Comparison of ENCODE assay signal across 20 cellular contexts in the genomic region with DNA sequence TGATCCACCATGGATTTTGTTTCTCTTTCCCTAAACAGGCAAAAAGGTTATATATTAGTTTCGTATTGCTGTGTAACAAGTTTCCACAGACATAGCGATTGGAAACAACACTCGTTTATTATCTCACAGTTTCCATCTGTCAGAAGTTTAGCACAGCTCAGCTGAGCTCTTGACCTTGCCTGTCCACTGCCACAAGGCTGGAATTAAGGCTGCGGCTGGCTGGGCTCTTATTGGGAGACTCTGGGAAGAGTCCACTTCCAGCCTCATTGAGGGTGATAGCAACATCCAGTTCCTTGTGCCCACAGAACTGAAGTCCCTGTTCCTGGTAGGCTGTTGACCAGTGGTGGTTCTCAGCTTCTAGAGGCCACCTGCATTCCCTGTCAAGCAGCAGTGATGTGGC.
DNase-seq lines count a peak whose midpoint lies in the region; ATAC-seq, FAIRE-seq and TF ChIP-seq lines count a peak whose summit lies in the region.
"Had no signal": no experiment of that assay in that cellular context is flagged by ENCODE, and none has a peak within 500 bp of the region (broad histone marks: within the 10 kb centered on the region; RNA-seq: fewer than 3 reads in every experiment).

No MANE protein-coding gene starts in this region.

- ATAC-seq in K562 (peak; percentile 20; the same call in 1 of the 3 replicates), heart right ventricle (peak in 5 of 8 donors; percentile 24 to 47 (median 41))
- ATAC-seq: CD8-positive, alpha-beta T cell had no signal

- H2AFZ ChIP-seq in K562 (ENCODE audit: low read depth, low read length) (no peak overlapping the region), OCI-LY7 (ENCODE audit: low read length) (no peak overlapping the region)

- H3K27me3 ChIP-seq in K562 (ENCODE audit: control insufficient read depth in 2 of 2, insufficient read depth in 2 of 2, low read length in 2 of 2) (peaks cover 15 to 43% of the 10 kb centered on the region in 2 experiments; a peak in 3 of 5 replicates), heart right ventricle (no peaks in the 10 kb centered on the region)
- H3K27me3 ChIP-seq in CD4-positive, alpha-beta memory T cell (ENCODE audit: insufficient read depth, low read length): no peaks in the 10 kb centered on the region

- H3K79me2 ChIP-seq in K562 (ENCODE audit: control insufficient read depth, insufficient read depth, low read length) (no peaks in the 10 kb centered on the region), OCI-LY7 (ENCODE audit: insufficient read depth, low read depth, low read length) (no peaks in the 10 kb centered on the region)

- 0% methylated on average over 4 of the region's 4 CpGs for WGBS in K562 (ENCODE audit: insufficient coverage, low coverage, missing lambda C conversion rate)
- 49 to 60% methylated on average over 4 of the region's 4 CpGs for WGBS in heart right ventricle, 2 donors

- H3K9me2 ChIP-seq in OCI-LY7 (ENCODE audit: insufficient read depth, low read length): no peaks in the 10 kb centered on the region

- H3K4me3 ChIP-seq in K562: no peak overlapping the region
- no peak overlapping the region for H3K4me3 ChIP-seq in heart right ventricle
- H3K4me3 ChIP-seq in OCI-LY7 (ENCODE audit: low read depth, low read length, poor library complexity, severe bottlenecking): no peak overlapping the region
- H3K4me3 ChIP-seq in CD4-positive, alpha-beta memory T cell (ENCODE audit: low read length in 2 of 2): no peak overlapping the region

- FAIRE-seq in K562 (lab: Jason Lieb, UNC): no peak
- FAIRE-seq: A204.1, G401.6, GM12892, GM19239 had no signal

- TF ChIP-seq EP300 in K562 (IDR thresholded peaks at IDR 0.05; ENCODE audit: low read length): no peak

- intact Hi-C loops in K562 (cut with micrococcal nuclease): no loop called here
- intact Hi-C loops in heart right ventricle (cut with DNase I): no loop called here
- intact Hi-C loops in OCI-LY7 (cut with micrococcal nuclease; ENCODE audit: unreplicated experiment): no loop called here
- intact Hi-C loops in CD4-positive, alpha-beta memory T cell (cut with micrococcal nuclease): no loop called here

- POLR2A ChIA-PET in K562 (lab: Yijun Ruan, JAX): interaction anchor here (0.6 to 0.8 kb wide), 2 partner anchors 9 to 37 kb away, joined by 3 to 7 read pairs; no protein-coding TSS in a partner anchor
- POLR2A ChIA-PET in OCI-LY7 (lab: Charles Lee): no interaction called here
- POLR2A ChIA-PET in CD4-positive, alpha-beta memory T cell (lab: Charles Lee; ENCODE audit: partially characterized antibody): no interaction called here

- H3K36me3 ChIP-seq in K562 (ENCODE audit: control insufficient read depth, insufficient read depth, low read length): no peaks in the 10 kb centered on the region
- H3K36me3 ChIP-seq in heart right ventricle: peaks cover 0 to 6% (median 0%) of the 10 kb centered on the region in 9 donors
- no peaks in the 10 kb centered on the region for H3K36me3 ChIP-seq in OCI-LY7 (ENCODE audit: insufficient read depth, low read length)
- no peaks in the 10 kb centered on the region for H3K36me3 ChIP-seq in CD4-positive, alpha-beta memory T cell (ENCODE audit: insufficient read depth, low read length)

- no peaks in the 10 kb centered on the region for H3K9me3 Mint-ChIP-seq in CD4-positive, alpha-beta memory T cell
- H3K9me3 Mint-ChIP-seq: CD8-positive, alpha-beta T cell; H9 had no signal

- H4K20me1 ChIP-seq in K562 (replicated peaks; ENCODE audit: control insufficient read depth, insufficient read depth, low read length): peaks cover 9% of the 10 kb centered on the region; the same call in 1 of the 2 replicates
- H4K20me1 ChIP-seq in OCI-LY7 (ENCODE audit: insufficient read depth, low read length): no peaks in the 10 kb centered on the region

- H3K27ac Mint-ChIP-seq in CD4-positive, alpha-beta memory T cell: no peak overlapping the region
- H3K27ac Mint-ChIP-seq: B cell; CD8-positive, alpha-beta T cell had no signal

- H3K27ac ChIP-seq in K562 (ENCODE audit: extremely low read depth, low read depth, low read length) (no peak overlapping the region), heart right ventricle (peak overlapping the region in 8 of 10 donors; percentile 0 to 46 (median 29)), OCI-LY7 (ENCODE audit: low read depth, low read length, poor library complexity, severe bottlenecking) (no peak overlapping the region)
- H3K27ac ChIP-seq in CD4-positive, alpha-beta memory T cell (ENCODE audit: low read depth, low read length): no peak overlapping the region
- H3K27ac ChIP-seq: C4-2B had no signal

- no peaks in the 10 kb centered on the region for H3K36me3 Mint-ChIP-seq in CD4-positive, alpha-beta memory T cell
- H3K36me3 Mint-ChIP-seq: CD8-positive, alpha-beta T cell had no signal

- no peak overlapping the region for H3K4me3 Mint-ChIP-seq in CD4-positive, alpha-beta memory T cell
- H3K4me3 Mint-ChIP-seq: B cell; CD8-positive, alpha-beta T cell; H9 had no signal

- no peaks in the 10 kb centered on the region for H3K4me1 ChIP-seq in K562 (replicated peaks in 1 of 2; ENCODE audit: control insufficient read depth in 2 of 2, insufficient read depth in 2 of 2, low read length in 2 of 2)
- peaks cover 2 to 49% (median 17%) of the 10 kb centered on the region in 9 donors for H3K4me1 ChIP-seq in heart right ventricle
- no peaks in the 10 kb centered on the region for H3K4me1 ChIP-seq in OCI-LY7 (ENCODE audit: insufficient read depth, low read length, poor library complexity, severe bottlenecking)
- no peaks in the 10 kb centered on the region for H3K4me1 ChIP-seq in CD4-positive, alpha-beta memory T cell (ENCODE audit: insufficient read depth, low read length)

- H3K27me3 Mint-ChIP-seq in CD4-positive, alpha-beta memory T cell: peaks cover 5 to 23% of the 10 kb centered on the region in 2 donors

- no peaks in the 10 kb centered on the region for H3K9me1 ChIP-seq in K562 (ENCODE audit: control insufficient read depth, insufficient read depth, low read length)

- in situ Hi-C loops in K562 (cut with MboI): no loop called here

- TF ChIP-seq POLR2A in K562 (conservative IDR thresholded peaks at IDR 0.05): no peak

- no peak overlapping the region for H3K4me2 ChIP-seq in K562 (ENCODE audit: insufficient read depth, low read length)
- H3K4me2 ChIP-seq in OCI-LY7 (ENCODE audit: low read length): no peak overlapping the region

- TF ChIP-seq RAD21 in K562 (CRISPR knock-in tag; conservative IDR thresholded peaks at IDR 0.05 in 1 of 2, IDR thresholded peaks at IDR 0.05 in 1 of 2): no peak

- BruUV-seq in K562 (replicated peaks; lab: Mats Ljungman, UMichigan): no TSS peak
- BruUV-seq in OCI-LY7 (replicated peaks; lab: Mats Ljungman, UMichigan): no TSS peak

- CTCF ChIA-PET in K562 (lab: Yijun Ruan, JAX; ENCODE audit: low intra/inter-chr PET ratio): no interaction called here
- CTCF ChIA-PET in OCI-LY7 (lab: Charles Lee; ENCODE audit: unreplicated experiment): no interaction called here
- CTCF ChIA-PET in CD4-positive, alpha-beta memory T cell (lab: Charles Lee; ENCODE audit: partially characterized antibody): no interaction called here

- H3K4me1 Mint-ChIP-seq in CD4-positive, alpha-beta memory T cell: no peaks in the 10 kb centered on the region
- H3K4me1 Mint-ChIP-seq: B cell had no signal

- TF ChIP-seq CTCF in K562 (IDR thresholded peaks at IDR 0.05 in 2 of 3, conservative IDR thresholded peaks at IDR 0.05 in 1 of 3; ENCODE audit: insufficient read depth in 2 of 3, low read depth in 1 of 3, low read length in 3 of 3): no peak
- TF ChIP-seq CTCF in heart right ventricle (IDR thresholded peaks at IDR 0.05): no peak
- no peak for TF ChIP-seq CTCF in OCI-LY7 (conservative IDR thresholded peaks at IDR 0.05; ENCODE audit: low read length)

- no peak overlapping the region for H3K9ac ChIP-seq in K562 (ENCODE audit: insufficient read depth in 1 of 2, low read depth in 2 of 2, low read length in 2 of 2)

- H3K9me3 ChIP-seq in K562 (replicated peaks; ENCODE audit: control insufficient read depth, insufficient read depth, low read depth, low read length) (no peaks in the 10 kb centered on the region), heart right ventricle (no peaks in the 10 kb centered on the region), OCI-LY7 (ENCODE audit: low read length) (no peaks in the 10 kb centered on the region)
- H3K9me3 ChIP-seq in CD4-positive, alpha-beta memory T cell (ENCODE audit: control insufficient read depth in 1 of 2, low read length in 2 of 2): no peaks in the 10 kb centered on the region

- no peak for DNase-seq in K562 (ENCODE audit: extremely low read depth in 1 of 4, low spot score in 3 of 4)
- DNase-seq in heart right ventricle: no peak
- peak; percentile 23 for DNase-seq in left kidney (ENCODE audit: low read depth, low spot score)
- DNase-seq in stimulated activated naive CD4-positive, alpha-beta T cell treated with Interleukin-2 at 50 U/mL for 16 hours (lab: John Stamatoyannopoulos, UW): no peak
- no peak for DNase-seq in OCI-LY7 (ENCODE audit: low spot score)
- DNase-seq in RPMI8226: no peak
- no peak for DNase-seq in CD4-positive, alpha-beta memory T cell
- DNase-seq: CD8-positive, alpha-beta T cell; COR-L47; DMS153; DMS79 treated with DMSO at 0.1 percent for 48 hours; EL; GOT3; H9 had no signal

TF ChIP-seq in K562, 482 proteins besides CTCF, POLR2A, EP300 and RAD21:
- TF ChIP-seq BRCA1 (IDR thresholded peaks at IDR 0.05) (no peak), BRCA1 (CRISPR knock-in tag; IDR thresholded peaks at IDR 0.05) (no peak), U2AF2 (optimal IDR thresholded peaks at IDR 0.05; ENCODE audit: low read depth, low read length) (no peak), ZNF79 (CRISPR knock-in tag; IDR thresholded peaks at IDR 0.05; ENCODE audit: low read depth) (no peak), ARID2 (IDR thresholded peaks at IDR 0.05) (no peak)

Comparison
In these comparisons a context has a peak if more than half of its experiments do, and no peak if none do; other contexts are left out.
1. H3K27ac ChIP-seq: peak in heart right ventricle (8 of 10); none in K562 (single experiment), OCI-LY7 (single experiment) and CD4-positive, alpha-beta memory T cell (single experiment).